In the genomic region with DNA sequence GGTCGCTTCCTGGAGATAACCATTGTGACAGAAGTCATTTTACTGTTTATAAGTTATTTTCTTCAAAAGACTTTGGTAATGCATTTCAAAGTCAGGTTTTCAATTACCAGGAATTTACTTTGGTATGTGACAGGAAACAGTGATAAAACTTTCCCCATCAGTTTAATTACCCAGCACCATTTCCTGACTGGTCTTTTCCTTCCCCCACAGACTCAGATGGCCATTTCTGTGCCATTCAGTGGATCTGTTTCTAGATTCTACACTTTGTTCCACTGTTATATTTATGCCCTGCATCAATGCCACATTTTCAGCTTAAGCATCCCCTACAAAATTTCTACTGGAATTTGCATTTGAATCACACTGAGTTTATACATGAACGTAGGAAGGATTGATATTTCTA, we compare ENCODE assay signal across 1 cellular context.
TF ChIP-seq lines count a peak whose summit lies in the region.

No MANE protein-coding gene starts in this region.

TF ChIP-seq in endothelial cell of umbilical vein, 7 proteins besides CTCF, POLR2A, EP300 and RAD21:
- TF ChIP-seq, protein P1, sequence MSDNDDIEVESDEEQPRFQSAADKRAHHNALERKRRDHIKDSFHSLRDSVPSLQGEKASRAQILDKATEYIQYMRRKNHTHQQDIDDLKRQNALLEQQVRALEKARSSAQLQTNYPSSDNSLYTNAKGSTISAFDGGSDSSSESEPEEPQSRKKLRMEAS (IDR thresholded peaks at IDR 0.05; ENCODE audit: insufficient read depth, insufficient read length) = no peak
- TF ChIP-seq JUN (IDR thresholded peaks at IDR 0.05; ENCODE audit: borderline replicate concordance, insufficient read depth, insufficient read length, low read depth) (peak; percentile 49), EZH2 (IDR thresholded peaks at IDR 0.05; ENCODE audit: borderline replicate concordance, low read depth, low read length, severe bottlenecking) (no peak), FOS (IDR thresholded peaks at IDR 0.05; ENCODE audit: borderline replicate concordance, insufficient read depth, low read length) (peak; percentile 8)
